ENCODE assay signal across 18 cellular contexts in the genomic region with DNA sequence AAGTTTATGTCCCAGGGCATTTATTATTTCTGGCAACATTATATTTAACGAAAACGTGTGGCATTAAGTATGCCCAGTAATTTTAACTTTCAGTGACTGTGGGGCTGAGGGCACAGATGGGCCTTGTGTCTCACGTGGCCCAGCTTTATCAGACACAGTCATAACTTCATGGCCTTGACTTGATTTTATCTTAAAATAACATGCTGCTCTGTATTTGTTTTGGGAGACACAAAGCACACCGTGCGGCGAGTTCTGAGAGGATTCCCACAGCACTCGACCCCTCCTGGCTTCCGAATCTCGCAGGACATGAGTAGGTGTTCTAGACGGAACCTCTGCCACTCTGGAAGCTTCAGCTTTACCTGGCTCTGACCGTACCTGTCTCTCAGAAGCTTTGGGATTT.
A peak's percentile ranks its signal among the peaks of the same experiment; 100 is the strongest.
DNase-seq lines count a peak whose midpoint lies in the region; ATAC-seq, FAIRE-seq and TF ChIP-seq lines count a peak whose summit lies in the region.
"Had no signal": no experiment of that assay in that cellular context is flagged by ENCODE, and none has a peak within 500 bp of the region (broad histone marks: within the 10 kb centered on the region; RNA-seq: fewer than 3 reads in every experiment).

No MANE protein-coding gene starts in this region.

- intact Hi-C loops in HepG2 (cut with micrococcal nuclease; ENCODE audit: unreplicated experiment) = no loop called here

- H3K4me2 ChIP-seq in HepG2 (ENCODE audit: low read depth, low read length) = no peak overlapping the region
- H3K4me2 ChIP-seq in hepatocyte = no peak overlapping the region
- H3K4me2 ChIP-seq: BLaER1 treated with 17β-estradiol and CSF1 and Interleukin-3, amounts not matched to agents 10 nM and 100 nM had no signal

- no peak for TF ChIP-seq EP300 in HepG2 (IDR thresholded peaks at IDR 0.05; ENCODE audit: low read depth in 2 of 2, low read length in 2 of 2)
- TF ChIP-seq EP300 in HepG2 (CRISPR knock-in tag; IDR thresholded peaks at IDR 0.05; ENCODE audit: borderline replicate concordance) = no peak

- in situ Hi-C loops in HepG2 (cut with HindIII; ENCODE audit: extremely low pct_ligation_motif_present, low pct_unique_long_range_greater_than_20kb) = no loop called here
- in situ Hi-C loops in ACHN (cut with HindIII; ENCODE audit: low pct_ligation_motif_present, low pct_unique_long_range_greater_than_20kb, low sequenced_read_pairs) = no loop called here

- no TSS peak for BruUV-seq in HepG2 (replicated peaks; lab: Mats Ljungman, UMichigan)

- H3K4me3 Mint-ChIP-seq in nephron progenitor cell = no peak overlapping the region
- H3K4me3 Mint-ChIP-seq: B cell; CD8-positive, alpha-beta T cell; H9 had no signal

- H3K9me3 Mint-ChIP-seq in nephron progenitor cell = no peaks in the 10 kb centered on the region
- H3K9me3 Mint-ChIP-seq: CD8-positive, alpha-beta T cell; H9 had no signal

- H3K9me3 ChIP-seq in liver (ENCODE audit: control insufficient read depth in 4 of 4, low read length in 3 of 4) = no peaks in the 10 kb centered on the region
- no peaks in the 10 kb centered on the region for H3K9me3 ChIP-seq in HepG2 (ENCODE audit: low read length)
- H3K9me3 ChIP-seq in hepatocyte (ENCODE audit: low read depth) = no peaks in the 10 kb centered on the region
- H3K9me3 ChIP-seq: BLaER1 treated with 17β-estradiol and CSF1 and Interleukin-3, amounts not matched to agents 10 nM and 100 nM had no signal

- no peak overlapping the region for H3K4me3 ChIP-seq in liver (ENCODE audit: low read depth in 1 of 3, low read length in 3 of 3)
- H3K4me3 ChIP-seq in HepG2 (replicated peaks in 1 of 3; ENCODE audit: insufficient read depth in 1 of 3, low read depth in 2 of 3, low read length in 3 of 3) = no peak overlapping the region
- no peak overlapping the region for H3K4me3 ChIP-seq in hepatocyte
- H3K4me3 ChIP-seq: BLaER1 treated with 17β-estradiol and CSF1 and Interleukin-3, amounts not matched to agents 10 nM and 100 nM had no signal

- H3K9me2 ChIP-seq in hepatocyte (replicated peaks; ENCODE audit: insufficient read depth) = no peaks in the 10 kb centered on the region

- no peak for TF ChIP-seq CTCF in liver (IDR thresholded peaks at IDR 0.05; ENCODE audit: low read depth, low read length, missing input control)
- no peak for TF ChIP-seq CTCF in HepG2 (CRISPR knock-in tag; IDR thresholded peaks at IDR 0.05)
- no peak for TF ChIP-seq CTCF in hepatocyte (IDR thresholded peaks at IDR 0.05; ENCODE audit: poor library complexity)
- TF ChIP-seq CTCF in nephron progenitor cell (IDR thresholded peaks at IDR 0.05) = no peak

- H4K20me1 ChIP-seq in HepG2 (ENCODE audit: insufficient read depth, low read length) (no peaks in the 10 kb centered on the region), hepatocyte (ENCODE audit: insufficient read depth, poor library complexity, severe bottlenecking) (no peaks in the 10 kb centered on the region)
- H4K20me1 ChIP-seq: BLaER1 treated with 17β-estradiol and CSF1 and Interleukin-3, amounts not matched to agents 10 nM and 100 nM had no signal

- H2AFZ ChIP-seq in HepG2 (ENCODE audit: low read length) (no peak overlapping the region), hepatocyte (no peak overlapping the region)

- no peaks in the 10 kb centered on the region for H3K79me2 ChIP-seq in HepG2 (ENCODE audit: insufficient read depth, low read length)
- H3K79me2 ChIP-seq in hepatocyte = no peaks in the 10 kb centered on the region

- H3K4me1 Mint-ChIP-seq in nephron progenitor cell = peaks cover 27% of the 10 kb centered on the region
- H3K4me1 Mint-ChIP-seq: B cell had no signal

- CTCF ChIA-PET in HepG2 (lab: Yijun Ruan, JAX; ENCODE audit: low intra/inter-chr PET ratio, low total read pairs) = no interaction called here

- H3K4me1 ChIP-seq in liver (ENCODE audit: control insufficient read depth in 4 of 4, insufficient read depth in 4 of 4, low read length in 3 of 4) = peaks cover 0 to 28% (median 22%) of the 10 kb centered on the region in 4 donors
- peaks cover 8% of the 10 kb centered on the region; the same call in 1 of the 2 replicates for H3K4me1 ChIP-seq in HepG2 (ENCODE audit: insufficient read depth, low read length)
- H3K4me1 ChIP-seq in hepatocyte (ENCODE audit: insufficient read depth) = no peaks in the 10 kb centered on the region
- H3K4me1 ChIP-seq: BLaER1 treated with 17β-estradiol and CSF1 and Interleukin-3, amounts not matched to agents 10 nM and 100 nM had no signal

- H3K27ac Mint-ChIP-seq in nephron progenitor cell = peak overlapping the region; percentile 85
- H3K27ac Mint-ChIP-seq: B cell; CD8-positive, alpha-beta T cell; H9 had no signal

- H3K36me3 ChIP-seq in liver (ENCODE audit: control insufficient read depth in 4 of 4, insufficient read depth in 3 of 4, low read depth in 1 of 4, low read length in 3 of 4) = no peaks in the 10 kb centered on the region
- no peaks in the 10 kb centered on the region for H3K36me3 ChIP-seq in HepG2 (replicated peaks in 1 of 2; ENCODE audit: control insufficient read depth in 1 of 2, insufficient read depth in 2 of 2, low read length in 2 of 2)
- H3K36me3 ChIP-seq in hepatocyte (replicated peaks; ENCODE audit: insufficient read depth, low read depth) = no peaks in the 10 kb centered on the region
- H3K36me3 ChIP-seq: BLaER1 treated with 17β-estradiol and CSF1 and Interleukin-3, amounts not matched to agents 10 nM and 100 nM had no signal

- no peak overlapping the region for H3K9ac ChIP-seq in liver (ENCODE audit: low read depth in 1 of 2, low read length in 2 of 2)
- no peak overlapping the region for H3K9ac ChIP-seq in HepG2 (ENCODE audit: insufficient read depth, low read depth, low read length)
- H3K9ac ChIP-seq: BLaER1 treated with 17β-estradiol and CSF1 and Interleukin-3, amounts not matched to agents 10 nM and 100 nM had no signal

- no peak for TF ChIP-seq POLR2A in HepG2 (IDR thresholded peaks at IDR 0.05; ENCODE audit: insufficient read depth in 1 of 2, low read depth in 2 of 2, low read length in 2 of 2)

- ATAC-seq in HepG2 = no peak
- ATAC-seq: CD8-positive, alpha-beta T cell had no signal

- H3K27me3 Mint-ChIP-seq in nephron progenitor cell (ENCODE audit: low read depth, poor library complexity) = peaks cover 10% of the 10 kb centered on the region

- FAIRE-seq in HepG2 (lab: Jason Lieb, UNC) (no peak), RCC 7860 (lab: Jason Lieb, UNC) (no peak)
- FAIRE-seq: GM19239, H1 had no signal

- H3K27me3 ChIP-seq in liver (ENCODE audit: control insufficient read depth in 4 of 4, insufficient read depth in 4 of 4, low read length in 3 of 4) (no peaks in the 10 kb centered on the region), HepG2 (ENCODE audit: control insufficient read depth in 1 of 2, insufficient read depth in 2 of 2, low read length in 2 of 2) (no peaks in the 10 kb centered on the region), hepatocyte (no peaks in the 10 kb centered on the region)
- H3K27me3 ChIP-seq: BLaER1 treated with 17β-estradiol and CSF1 and Interleukin-3, amounts not matched to agents 10 nM and 100 nM had no signal

- no peak for TF ChIP-seq RAD21 in liver (IDR thresholded peaks at IDR 0.05)
- TF ChIP-seq RAD21 in HepG2 (CRISPR knock-in tag; IDR thresholded peaks at IDR 0.05) = no peak

- no peak for DNase-seq in HepG2 (ENCODE audit: low spot score)
- DNase-seq in hepatocyte (ENCODE audit: low spot score) = no peak
- no peak for DNase-seq in nephron progenitor cell
- DNase-seq in activated gamma-delta T cell treated with Interleukin-2 at 50 U/mL for 16 hours = no peak
- DNase-seq in RCC 7860 (ENCODE audit: low spot score) = no peak
- no peak for DNase-seq in NCI-H1105 treated with DMSO at 0.1 percent for 48 hours (lab: John Stamatoyannopoulos, UW)
- no peak for DNase-seq in ACHN
- DNase-seq: 8988T; Calu3; CD8-positive, alpha-beta T cell; DMS79 treated with DMSO at 0.1 percent for 48 hours; GF-D8; H9 had no signal

- H3K27ac ChIP-seq in liver (ENCODE audit: low read depth in 1 of 2, low read length in 2 of 2) (no peak overlapping the region), HepG2 (ENCODE audit: extremely low read length, insufficient read depth, low read length) (no peak overlapping the region), hepatocyte (peak overlapping the region; percentile 48)
- H3K27ac ChIP-seq: BLaER1 treated with 17β-estradiol and CSF1 and Interleukin-3, amounts not matched to agents 10 nM and 100 nM had no signal

- 44% methylated on average over 11 of the region's 11 CpGs for WGBS in liver
- 28% methylated on average over 11 of the region's 11 CpGs for WGBS in HepG2 (ENCODE audit: low lambda C conversion rate)
- 58% methylated on average over 11 of the region's 11 CpGs for WGBS in hepatocyte (ENCODE audit: low lambda C conversion rate, missing lambda C conversion rate)

- no peaks in the 10 kb centered on the region for H3K36me3 Mint-ChIP-seq in nephron progenitor cell (ENCODE audit: low read depth)
- H3K36me3 Mint-ChIP-seq: CD8-positive, alpha-beta T cell had no signal

- POLR2A ChIA-PET in HepG2 (lab: Yijun Ruan, JAX) = no interaction called here

TF ChIP-seq in liver, 16 proteins besides CTCF, POLR2A, EP300 and RAD21:
- peak in 1 of 2 donors; percentile 15 for TF ChIP-seq HNF4A (conservative IDR thresholded peaks at IDR 0.05)
- TF ChIP-seq, protein P1, sequence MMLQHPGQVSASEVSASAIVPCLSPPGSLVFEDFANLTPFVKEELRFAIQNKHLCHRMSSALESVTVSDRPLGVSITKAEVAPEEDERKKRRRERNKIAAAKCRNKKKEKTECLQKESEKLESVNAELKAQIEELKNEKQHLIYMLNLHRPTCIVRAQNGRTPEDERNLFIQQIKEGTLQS (IDR thresholded peaks at IDR 0.05) = no peak
- TF ChIP-seq SP1 (IDR thresholded peaks at IDR 0.05) = no peak
- TF ChIP-seq, protein P2, sequence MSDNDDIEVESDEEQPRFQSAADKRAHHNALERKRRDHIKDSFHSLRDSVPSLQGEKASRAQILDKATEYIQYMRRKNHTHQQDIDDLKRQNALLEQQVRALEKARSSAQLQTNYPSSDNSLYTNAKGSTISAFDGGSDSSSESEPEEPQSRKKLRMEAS (IDR thresholded peaks at IDR 0.05) = peak; percentile 11
TF ChIP-seq in liver: peak in this region for 2.

TF ChIP-seq in HepG2, 621 proteins besides CTCF, POLR2A, EP300 and RAD21:
- TF ChIP-seq SRSF9 (IDR thresholded peaks at IDR 0.05; ENCODE audit: borderline replicate concordance, insufficient read depth, low read depth, low read length, poor library complexity, severe bottlenecking) = no peak
TF ChIP-seq in HepG2: peak in this region for 0.
